9 cellular contexts compared by ENCODE assay signal in genomic region chr17:63082273-63082861, GRCh38.
DNase-seq lines count a peak whose midpoint lies in the region; ATAC-seq and TF ChIP-seq lines count a peak whose summit lies in the region.
"Had no signal": no experiment of that assay in that cellular context is flagged by ENCODE, and none has a peak within 500 bp of the region (broad histone marks: within the 10 kb centered on the region; RNA-seq: fewer than 3 reads in every experiment).

No MANE protein-coding gene starts in this region.

- H3K4me1 ChIP-seq in heart left ventricle: no peaks in the 10 kb centered on the region
- H3K4me1 ChIP-seq in transverse colon: no peaks in the 10 kb centered on the region

- TF ChIP-seq CTCF in heart left ventricle (IDR thresholded peaks at IDR 0.05): peak in 10 of 12 donors; percentile 7 to 58 (median 42)
- TF ChIP-seq CTCF in transverse colon (IDR thresholded peaks at IDR 0.05): peak in 4 of 5 experiments; percentile 3 to 46 (median 30)

- in situ Hi-C loops in SK-MEL-5 (cut with HindIII; ENCODE audit: low pct_unique_long_range_greater_than_20kb, low sequenced_read_pairs): no loop called here
- in situ Hi-C loops in transverse colon (cut with MboI; ENCODE audit: low pct_ligation_motif_present in 1 of 4, low pct_unique_long_range_greater_than_20kb in 1 of 4, low sequenced_read_pairs in 3 of 4): loop anchor here in 3 of 4 donors (25.0 kb wide), 2 partner anchors 305 to 330 kb away; no protein-coding TSS in a partner anchor

- H3K27me3 ChIP-seq in heart left ventricle (no peaks in the 10 kb centered on the region), transverse colon (no peaks in the 10 kb centered on the region)

- TF ChIP-seq POLR2A in heart left ventricle (IDR thresholded peaks at IDR 0.05) (no peak), transverse colon (IDR thresholded peaks at IDR 0.05) (no peak)

- no peak overlapping the region for H3K27ac ChIP-seq in heart left ventricle
- H3K27ac ChIP-seq in transverse colon: no peak overlapping the region

- DNase-seq in heart left ventricle: no peak
- DNase-seq in Right ventricle myocardium superior: no peak
- peak; percentile 68 for DNase-seq in SK-MEL-5 (ENCODE audit: low read depth, low spot score)
- peak; percentile 53 for DNase-seq in fibroblast of the conjunctiva (ENCODE audit: low read depth)
- no peak for DNase-seq in transverse colon
- DNase-seq in T1000 (lab: John Stamatoyannopoulos, UW): no peak
- no peak for DNase-seq in occipital lobe (lab: John Stamatoyannopoulos, UW)
- DNase-seq: stimulated activated CD4-positive, alpha-beta T cell treated with anti-CD3 and anti-CD28 coated beads, Interleukin-4, amount 100 ng/mL, for 4 hours had no signal

- no peak for ATAC-seq in heart left ventricle
- no peak for ATAC-seq in Right ventricle myocardium superior (ENCODE audit: poor library complexity)
- no peak for ATAC-seq in HG03442 (IDR thresholded peaks at IDR 0.05; ENCODE audit: unreplicated experiment)

- WGBS in heart left ventricle, 4 donors: 87 to 95% (median 93%) methylated on average over 2 of the region's 2 CpGs
- WGBS in transverse colon (ENCODE audit: low coverage in 1 of 2), 2 donors: 86 to 91% methylated on average over 2 of the region's 2 CpGs

- H3K36me3 ChIP-seq in heart left ventricle: no peaks in the 10 kb centered on the region
- H3K36me3 ChIP-seq in transverse colon: no peaks in the 10 kb centered on the region

- intact Hi-C loops in heart left ventricle (cut with DNase I): loop anchor here in 6 of 10 donors (2.0 to 10.0 kb wide), 3 partner anchors 322 to 325 kb away; no protein-coding TSS in a partner anchor
- intact Hi-C loops in Right ventricle myocardium superior (cut with DNase I): no loop called here
- intact Hi-C loops in transverse colon (cut with DNase I; ENCODE audit: low total_unique reads): no loop called here

- H3K4me3 ChIP-seq in heart left ventricle (no peak overlapping the region), transverse colon (no peak overlapping the region)

- TF ChIP-seq EP300 in transverse colon (IDR thresholded peaks at IDR 0.05; ENCODE audit: low read depth): no peak

- H3K9me3 ChIP-seq in heart left ventricle (peaks cover 0 to 4% (median 0%) of the 10 kb centered on the region in 12 donors), transverse colon (no peaks in the 10 kb centered on the region)

Comparison
In these comparisons a context has a peak if more than half of its experiments do, and no peak if none do; other contexts are left out.
1. intact Hi-C loops: an anchor here in heart left ventricle (2.0 to 10.0 kb wide); none called in Right ventricle myocardium superior and transverse colon.
2. DNase-seq: peak in SK-MEL-5 (single experiment) and fibroblast of the conjunctiva (single experiment); none in heart left ventricle (0 of 5), Right ventricle myocardium superior (single experiment), transverse colon (single experiment), T1000 (single experiment) and occipital lobe (single experiment).